ENCODE assay signal across 17 cellular contexts in genomic region chr6:117306227-117306784, GRCh38. TPM values are rescaled to one million over a fixed set of nuclear protein-coding genes. Genes with fewer than 3 reads are reported as not detected.
"Had no signal": no experiment of that assay in that cellular context is flagged by ENCODE, and none has a peak within 500 bp of the region (broad histone marks: within the 10 kb centered on the region; RNA-seq: fewer than 3 reads in every experiment).

No MANE protein-coding gene starts in this region.

- H3K4me1 ChIP-seq: left ventricle myocardium inferior, prostate gland, stomach had no signal

- H3K4me3 ChIP-seq: left ventricle myocardium inferior, prostate gland, stomach had no signal

- DNase-seq: activated CD4-positive, alpha-beta T cell treated with anti-CD3 and anti-CD28 coated beads, Interleukin-2, amount 10 ng/mL, durations not matched to agents 7 days and 5 days; activated naive CD4-positive, alpha-beta T cell; activated naive CD8-positive, alpha-beta T cell treated with anti-CD3 and anti-CD28 coated beads, Interleukin-2, amount 10 ng/mL, durations not matched to agents 7 days and 5 days; cerebellar nuclear complex; effector memory CD4-positive, alpha-beta T cell; left ventricle myocardium inferior; stimulated activated CD4-positive, alpha-beta T cell treated with anti-CD3 and anti-CD28 coated beads, Interleukin-1b, Interleukin-23, amount 100 ng/mL, for 48 hours; stomach had no signal

- H3K27me3 ChIP-seq: stomach had no signal

- H3K27ac ChIP-seq: left ventricle myocardium inferior, prostate gland, stomach had no signal

- ATAC-seq: sciatic nerve had no signal

- H3K36me3 ChIP-seq: left ventricle myocardium inferior, prostate gland, stomach had no signal

- H3K9me3 ChIP-seq: left ventricle myocardium inferior, prostate gland, stomach had no signal

RNA-seq across cellular contexts. Expression of gene VGLL2, which starts 40.9 kb away (rescaled TPM):
- total RNA-seq: activated CD4-positive, alpha-beta T cell treated with anti-CD3 and anti-CD28 coated beads, Interleukin-2, amount 10 ng/mL, durations not matched to agents 7 days and 5 days; activated CD8-positive, alpha-beta memory T cell treated with anti-CD3 and anti-CD28 coated beads for 36 hours; activated naive CD8-positive, alpha-beta T cell treated with anti-CD3 and anti-CD28 coated beads, Interleukin-2, amount 10 ng/mL, durations not matched to agents 7 days and 5 days; activated T-helper 1 cell treated with anti-CD3 and anti-CD28 coated beads, Interleukin-12 subunit alpha, Interleukin-12 subunit beta, Interleukin-2, Interleukin-4 antibody, amounts not matched to agents 30 ng/mL and 10 ng/mL and 1 ng/mL, durations not matched to agents 14 hours and 24 hours and 36 hours; frontal cortex; mesenteric fat pad; omental fat pad; sciatic nerve; T-helper 2 cell treated with Interferon-gamma antibody and Interleukin-4, amounts not matched to agents 100 ng/mL and 5 ng/mL, for 36 hours had no signal
- polyA plus RNA-seq: neural cell, stomach had no signal
